Comparison of ENCODE assay signal across 18 cellular contexts in the genomic region with DNA sequence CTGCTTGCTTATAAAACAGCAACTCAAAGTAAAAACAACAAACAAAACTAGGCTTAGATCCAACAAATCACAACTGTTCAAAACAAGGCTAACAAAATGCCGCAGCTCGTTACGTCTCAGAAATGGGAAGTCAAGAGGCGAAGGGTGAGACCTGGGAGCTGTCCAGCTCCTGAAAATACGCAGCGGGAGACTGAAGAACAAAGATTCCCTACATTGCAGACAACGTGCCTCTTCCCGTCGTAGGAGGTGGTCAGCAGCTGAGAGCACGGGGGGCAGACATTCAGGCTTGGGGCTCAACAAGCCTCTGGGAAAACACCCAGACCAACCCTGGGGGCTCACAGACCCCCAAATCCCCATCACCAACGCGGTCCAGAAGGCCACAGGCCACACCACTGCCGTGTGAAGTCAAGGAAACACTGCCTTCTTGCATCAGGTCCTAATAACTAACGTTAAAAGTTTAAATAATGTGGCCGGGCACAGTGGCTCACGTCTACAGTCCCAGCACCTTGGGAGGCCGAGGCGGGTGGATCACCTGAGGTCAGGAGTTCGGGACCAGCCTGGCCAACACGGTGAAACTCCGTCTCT. TPM values are rescaled to one million over a fixed set of nuclear protein-coding genes. Genes with fewer than 3 reads are reported as not detected.
DNase-seq lines count a peak whose midpoint lies in the region; ATAC-seq and TF ChIP-seq lines count a peak whose summit lies in the region.
"Had no signal": no experiment of that assay in that cellular context is flagged by ENCODE, and none has a peak within 500 bp of the region (broad histone marks: within the 10 kb centered on the region; RNA-seq: fewer than 3 reads in every experiment).

No MANE protein-coding gene starts in this region.

- peak overlapping the region; percentile 59; the same call in 1 of the 2 replicates for H3K4me2 ChIP-seq in GM23338

- no peaks in the 10 kb centered on the region for H3F3A ChIP-seq in GM23338 (replicated peaks; ENCODE audit: low read depth)

- H3K4me1 ChIP-seq in GM23338 (ENCODE audit: insufficient read depth): peaks cover 6% of the 10 kb centered on the region
- H3K4me1 ChIP-seq: testis had no signal

- ATAC-seq in GM23338: peak; percentile 78
- ATAC-seq in HG02763 (IDR thresholded peaks at IDR 0.05; ENCODE audit: unreplicated experiment): no peak
- no peak for ATAC-seq in HG03342 (IDR thresholded peaks at IDR 0.05; ENCODE audit: unreplicated experiment)
- ATAC-seq: CD8-positive, alpha-beta T cell; naive thymus-derived CD8-positive, alpha-beta T cell had no signal

- H3K27ac Mint-ChIP-seq in GM23338: peak overlapping the region; percentile 71; the same call in 1 of the 2 replicates
- H3K27ac Mint-ChIP-seq in endothelial cell (ENCODE audit: unreplicated experiment): no peak overlapping the region
- H3K27ac Mint-ChIP-seq: activated naive CD8-positive, alpha-beta T cell treated with anti-CD3 and anti-CD28 coated beads for 36 hours; CD8-positive, alpha-beta T cell; naive thymus-derived CD8-positive, alpha-beta T cell had no signal

- H2AFZ ChIP-seq in GM23338: no peak overlapping the region

- no peaks in the 10 kb centered on the region for H3K9me2 ChIP-seq in GM23338 (ENCODE audit: insufficient read depth)

- H3K27ac ChIP-seq in GM23338 (ENCODE audit: low read depth): no peak overlapping the region
- no peak overlapping the region for H3K27ac ChIP-seq in WERI-Rb-1
- H3K27ac ChIP-seq: testis had no signal

- H3K9me3 Mint-ChIP-seq in GM23338: no peaks in the 10 kb centered on the region
- no peaks in the 10 kb centered on the region for H3K9me3 Mint-ChIP-seq in endothelial cell (ENCODE audit: unreplicated experiment)
- H3K9me3 Mint-ChIP-seq: activated naive CD8-positive, alpha-beta T cell treated with anti-CD3 and anti-CD28 coated beads for 36 hours; CD8-positive, alpha-beta T cell; naive thymus-derived CD8-positive, alpha-beta T cell had no signal

- peaks cover 29% of the 10 kb centered on the region for H3K36me3 Mint-ChIP-seq in GM23338 (ENCODE audit: low read depth)
- no peaks in the 10 kb centered on the region for H3K36me3 Mint-ChIP-seq in endothelial cell (ENCODE audit: low read depth, unreplicated experiment)
- H3K36me3 Mint-ChIP-seq: activated naive CD8-positive, alpha-beta T cell treated with anti-CD3 and anti-CD28 coated beads for 36 hours; CD8-positive, alpha-beta T cell; naive thymus-derived CD8-positive, alpha-beta T cell had no signal

- TF ChIP-seq CTCF in GM23338 (conservative IDR thresholded peaks at IDR 0.05; ENCODE audit: low read depth in 2 of 2) (no peak), endothelial cell (IDR thresholded peaks at IDR 0.05; ENCODE audit: unreplicated experiment) (no peak), WERI-Rb-1 (IDR thresholded peaks at IDR 0.05; ENCODE audit: low read depth, low read length) (no peak)

- DNase-seq in GM23338 (ENCODE audit: low spot score) (peak; percentile 84), endothelial cell (ENCODE audit: low spot score) (peak; percentile 56), myocyte (ENCODE audit: low read depth) (peak; percentile 25), WERI-Rb-1 (no peak), GM03348 (ENCODE audit: low spot score) (no peak)
- DNase-seq: activated naive CD8-positive, alpha-beta T cell treated with anti-CD3 and anti-CD28 coated beads for 36 hours; CD8-positive, alpha-beta T cell; cortex of kidney; foreskin melanocyte; kidney; naive thymus-derived CD8-positive, alpha-beta T cell; NCI-H1694 treated with DMSO at 0.1 percent for 48 hours; NCI-H526; small intestine; testis had no signal

- H3K36me3 ChIP-seq in GM23338 (ENCODE audit: insufficient read depth): no peaks in the 10 kb centered on the region; the same call in 1 of the 2 replicates
- H3K36me3 ChIP-seq in WERI-Rb-1: no peaks in the 10 kb centered on the region

- no peaks in the 10 kb centered on the region for H3K27me3 ChIP-seq in GM23338 (ENCODE audit: insufficient read depth)
- H3K27me3 ChIP-seq in WERI-Rb-1 (ENCODE audit: insufficient read depth, low read depth, severe bottlenecking): no peaks in the 10 kb centered on the region
- H3K27me3 ChIP-seq: testis had no signal

- no peaks in the 10 kb centered on the region for H3K9me3 ChIP-seq in WERI-Rb-1 (ENCODE audit: severe bottlenecking)
- H3K9me3 ChIP-seq: testis had no signal

- H3K4me3 ChIP-seq in GM23338: no peak overlapping the region
- H3K4me3 ChIP-seq in WERI-Rb-1 (ENCODE audit: low read depth, low read length): no peak overlapping the region
- H3K4me3 ChIP-seq: testis had no signal

- H4K20me1 ChIP-seq in GM23338 (replicated peaks; ENCODE audit: insufficient read depth): no peaks in the 10 kb centered on the region

- H3K4me3 Mint-ChIP-seq in GM23338 (peak overlapping the region; percentile 28; the same call in 1 of the 3 replicates), endothelial cell (ENCODE audit: unreplicated experiment) (no peak overlapping the region)
- H3K4me3 Mint-ChIP-seq: activated naive CD8-positive, alpha-beta T cell treated with anti-CD3 and anti-CD28 coated beads for 36 hours; CD8-positive, alpha-beta T cell; naive thymus-derived CD8-positive, alpha-beta T cell had no signal

- H3K4me1 Mint-ChIP-seq in GM23338 (peaks cover 22% of the 10 kb centered on the region), endothelial cell (ENCODE audit: unreplicated experiment) (no peaks in the 10 kb centered on the region)
- H3K4me1 Mint-ChIP-seq: activated naive CD8-positive, alpha-beta T cell treated with anti-CD3 and anti-CD28 coated beads for 36 hours; naive thymus-derived CD8-positive, alpha-beta T cell had no signal

- H3K27me3 Mint-ChIP-seq in GM23338 (ENCODE audit: insufficient read depth, low read depth, poor library complexity) (peaks cover 11% of the 10 kb centered on the region), endothelial cell (ENCODE audit: unreplicated experiment) (peaks cover 1% of the 10 kb centered on the region)

- no peaks in the 10 kb centered on the region for H3K79me2 ChIP-seq in GM23338 (replicated peaks; ENCODE audit: insufficient read depth)

TF ChIP-seq in GM23338, 12 proteins besides CTCF, POLR2A, EP300 and RAD21 (continues in another document):
- TF ChIP-seq, protein P1, sequence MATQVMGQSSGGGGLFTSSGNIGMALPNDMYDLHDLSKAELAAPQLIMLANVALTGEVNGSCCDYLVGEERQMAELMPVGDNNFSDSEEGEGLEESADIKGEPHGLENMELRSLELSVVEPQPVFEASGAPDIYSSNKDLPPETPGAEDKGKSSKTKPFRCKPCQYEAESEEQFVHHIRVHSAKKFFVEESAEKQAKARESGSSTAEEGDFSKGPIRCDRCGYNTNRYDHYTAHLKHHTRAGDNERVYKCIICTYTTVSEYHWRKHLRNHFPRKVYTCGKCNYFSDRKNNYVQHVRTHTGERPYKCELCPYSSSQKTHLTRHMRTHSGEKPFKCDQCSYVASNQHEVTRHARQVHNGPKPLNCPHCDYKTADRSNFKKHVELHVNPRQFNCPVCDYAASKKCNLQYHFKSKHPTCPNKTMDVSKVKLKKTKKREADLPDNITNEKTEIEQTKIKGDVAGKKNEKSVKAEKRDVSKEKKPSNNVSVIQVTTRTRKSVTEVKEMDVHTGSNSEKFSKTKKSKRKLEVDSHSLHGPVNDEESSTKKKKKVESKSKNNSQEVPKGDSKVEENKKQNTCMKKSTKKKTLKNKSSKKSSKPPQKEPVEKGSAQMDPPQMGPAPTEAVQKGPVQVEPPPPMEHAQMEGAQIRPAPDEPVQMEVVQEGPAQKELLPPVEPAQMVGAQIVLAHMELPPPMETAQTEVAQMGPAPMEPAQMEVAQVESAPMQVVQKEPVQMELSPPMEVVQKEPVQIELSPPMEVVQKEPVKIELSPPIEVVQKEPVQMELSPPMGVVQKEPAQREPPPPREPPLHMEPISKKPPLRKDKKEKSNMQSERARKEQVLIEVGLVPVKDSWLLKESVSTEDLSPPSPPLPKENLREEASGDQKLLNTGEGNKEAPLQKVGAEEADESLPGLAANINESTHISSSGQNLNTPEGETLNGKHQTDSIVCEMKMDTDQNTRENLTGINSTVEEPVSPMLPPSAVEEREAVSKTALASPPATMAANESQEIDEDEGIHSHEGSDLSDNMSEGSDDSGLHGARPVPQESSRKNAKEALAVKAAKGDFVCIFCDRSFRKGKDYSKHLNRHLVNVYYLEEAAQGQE (IDR thresholded peaks at IDR 0.05; ENCODE audit: unreplicated experiment): peak; percentile 89
- peak; percentile 21; the same call in 1 of the 2 replicates for TF ChIP-seq CREB1 (CRISPR knock-in tag; IDR thresholded peaks at IDR 0.05; ENCODE audit: low read depth)

TF ChIP-seq in PFSK-1, 5 proteins besides CTCF, POLR2A, EP300 and RAD21:
- TF ChIP-seq TAF1 (IDR thresholded peaks at IDR 0.05; ENCODE audit: borderline replicate concordance, insufficient read depth, low read length): no peak
- TF ChIP-seq, protein P1 (IDR thresholded peaks at IDR 0.05; ENCODE audit: insufficient read depth in 1 of 2, low read depth in 2 of 2, low read length in 2 of 2): peak; percentile 85 to 94

RNA-seq across cellular contexts. Expression of a gene that starts 13.5 kb away (rescaled TPM):
- total RNA-seq in GM23338 (2014; rRNA removed; shearing (Covaris generic)): 75.8 and 82.6 TPM in 2 replicates
- 52.9 and 58.3 TPM in 2 replicates for polyA plus RNA-seq in GM23338 (2016; fragmentation: Nextera tagmentation; extraction: Ambion mirVana)
- polyA plus RNA-seq in PFSK-1 (2012; ENCODE audit: insufficient read length, low read depth): 53.0 TPM
- total RNA-seq in endothelial cell (ENCODE audit: unreplicated experiment) (26.2 TPM), myocyte (0.05 TPM in 1 of 2 replicates, not detected in the other)
- polyA plus RNA-seq in myocyte (2012): 0.09 TPM
- total RNA-seq: activated naive CD8-positive, alpha-beta T cell treated with anti-CD3 and anti-CD28 coated beads for 36 hours; naive thymus-derived CD8-positive, alpha-beta T cell had no signal

Comparison
In these comparisons a context has a peak if more than half of its experiments do, and no peak if none do; other contexts are left out.
1. DNase-seq: peak in GM23338 (single experiment), endothelial cell (single experiment) and myocyte (single experiment); none in WERI-Rb-1 (single experiment) and GM03348 (single experiment).
2. RNA of a gene that starts 13.5 kb away (total RNA-seq): 75.8 to 82.6 TPM in GM23338 and 26.2 TPM in endothelial cell (single experiment); 0.05 TPM in myocyte; every median in the first group is over 10 times any median in the second.